1 cellular context compared by ENCODE assay signal in genomic region chr19:41244117-41244516, GRCh38.
TF ChIP-seq lines count a peak whose summit lies in the region.

No MANE protein-coding gene starts in this region.

TF ChIP-seq in HepG2, 621 proteins besides CTCF, POLR2A, EP300 and RAD21 (continued from another document):
- TF ChIP-seq ZBTB39 (CRISPR knock-in tag; IDR thresholded peaks at IDR 0.05) = no peak
- no peak for TF ChIP-seq THAP9 (CRISPR knock-in tag; IDR thresholded peaks at IDR 0.05; ENCODE audit: borderline replicate concordance)
- TF ChIP-seq CREB1 (IDR thresholded peaks at IDR 0.05) = peak; percentile 49; the same call in 1 of the 2 replicates
- no peak for TF ChIP-seq CREB1 (CRISPR knock-in tag; IDR thresholded peaks at IDR 0.05)
- no peak for TF ChIP-seq LCORL (IDR thresholded peaks at IDR 0.05)
- no peak for TF ChIP-seq LCORL (CRISPR knock-in tag; IDR thresholded peaks at IDR 0.05)
TF ChIP-seq in HepG2: peak in this region for 2.
